ENCODE assay signal across 26 cellular contexts in genomic region chr16:64507240-64508024, GRCh38.
"Had no signal": no experiment of that assay in that cellular context is flagged by ENCODE, and none has a peak within 500 bp of the region (broad histone marks: within the 10 kb centered on the region; RNA-seq: fewer than 3 reads in every experiment).

No MANE protein-coding gene starts in this region.

- H3K4me1 Mint-ChIP-seq: nephron; stimulated activated effector memory CD8-positive, alpha-beta T cell treated with anti-CD3 and anti-CD28 coated beads, Interleukin-12 subunit alpha, Interleukin-12 subunit beta, amount 100 ng/mL, for 72 hours had no signal

- H3K4me1 ChIP-seq: esophagus squamous epithelium, lower lobe of right lung, uterus had no signal

- H3K27me3 Mint-ChIP-seq: activated naive CD8-positive, alpha-beta T cell; effector memory CD8-positive, alpha-beta T cell; stimulated activated naive CD8-positive, alpha-beta T cell treated with anti-CD3 and anti-CD28 coated beads, Interleukin-15, Interleukin-2, amounts not matched to agents 100 ng/mL and 50 ng/mL, for 24 hours had no signal

- H3K27ac ChIP-seq: esophagus squamous epithelium, hepatocyte, lower lobe of right lung, skin epidermis, thoracic aorta, uterus had no signal

- ATAC-seq: activated T-cell treated with anti-CD3 and anti-CD28 coated beads, Interleukin-2, amount 50 U/mL, for 72 hours; effector memory CD8-positive, alpha-beta T cell; lower lobe of right lung; mucosa of descending colon; sciatic nerve; stimulated activated effector memory CD8-positive, alpha-beta T cell treated with anti-CD3 and anti-CD28 coated beads, Interleukin-12 subunit alpha, Interleukin-12 subunit beta, amount 100 ng/mL, for 72 hours had no signal

- H3K36me3 ChIP-seq: esophagus squamous epithelium, lower lobe of right lung, thoracic aorta, uterus had no signal

- DNase-seq: activated CD4-positive, alpha-beta T cell treated with anti-CD3 and anti-CD28 coated beads for 4 hours; activated CD4-positive, alpha-beta T cell treated with anti-CD3 and anti-CD28 coated beads, Interleukin-2, amount 50 U/mL, for 4 hours; activated CD4-positive, CD25-positive, alpha-beta regulatory T cell; activated naive CD4-positive, alpha-beta T cell; activated T-cell treated with anti-CD3 and anti-CD28 coated beads for 4 hours; activated T-cell treated with anti-CD3 and anti-CD28 coated beads, Interleukin-2, amount 50 U/mL, for 72 hours; anterior cingulate cortex; cortex of kidney; effector memory CD8-positive, alpha-beta T cell; esophagus squamous epithelium; foreskin melanocyte; lower lobe of right lung; mesenchymal stem cell; mucosa of descending colon; stimulated activated CD4-positive, alpha-beta T cell treated with anti-CD3 and anti-CD28 coated beads, Interleukin-4, amount 100 ng/mL, for 24 hours; trophoblast cell; uterus had no signal

- H3K36me3 Mint-ChIP-seq: activated naive CD8-positive, alpha-beta T cell; stimulated activated effector memory CD8-positive, alpha-beta T cell treated with anti-CD3 and anti-CD28 coated beads, Interleukin-12 subunit alpha, Interleukin-12 subunit beta, amount 100 ng/mL, for 72 hours had no signal

- H3K27me3 ChIP-seq: esophagus squamous epithelium, hepatocyte, uterus had no signal

- H3K4me3 Mint-ChIP-seq: activated naive CD8-positive, alpha-beta T cell; activated T-cell treated with anti-CD3 and anti-CD28 coated beads, Interleukin-2, amount 50 U/mL, for 72 hours; effector memory CD8-positive, alpha-beta T cell; nephron; stimulated activated effector memory CD8-positive, alpha-beta T cell treated with anti-CD3 and anti-CD28 coated beads, Interleukin-12 subunit alpha, Interleukin-12 subunit beta, amount 100 ng/mL, for 72 hours; stimulated activated naive CD8-positive, alpha-beta T cell treated with anti-CD3 and anti-CD28 coated beads, Interleukin-15, Interleukin-2, amounts not matched to agents 100 ng/mL and 50 ng/mL, for 24 hours had no signal

- H3K27ac Mint-ChIP-seq: activated naive CD8-positive, alpha-beta T cell; activated T-cell treated with anti-CD3 and anti-CD28 coated beads, Interleukin-2, amount 50 U/mL, for 72 hours; effector memory CD8-positive, alpha-beta T cell; nephron; stimulated activated effector memory CD8-positive, alpha-beta T cell treated with anti-CD3 and anti-CD28 coated beads, Interleukin-12 subunit alpha, Interleukin-12 subunit beta, amount 100 ng/mL, for 72 hours; stimulated activated naive CD8-positive, alpha-beta T cell treated with anti-CD3 and anti-CD28 coated beads, Interleukin-15, Interleukin-2, amounts not matched to agents 100 ng/mL and 50 ng/mL, for 24 hours had no signal

- H3K4me3 ChIP-seq: esophagus squamous epithelium, hepatocyte, lower lobe of right lung, mucosa of descending colon, skin epidermis, thoracic aorta, uterus had no signal

- FAIRE-seq: keratinocyte had no signal

- H3K9me3 ChIP-seq: mucosa of descending colon, thoracic aorta, uterus had no signal
